In genomic region chr3:170387952-170388351, GRCh38 we compare ENCODE assay signal across 17 cellular contexts. TPM values are rescaled to one million over a fixed set of nuclear protein-coding genes. Genes with fewer than 3 reads are reported as not detected.
DNase-seq lines count a peak whose midpoint lies in the region; ATAC-seq and TF ChIP-seq lines count a peak whose summit lies in the region.
"Had no signal": no experiment of that assay in that cellular context is flagged by ENCODE, and none has a peak within 500 bp of the region (broad histone marks: within the 10 kb centered on the region; RNA-seq: fewer than 3 reads in every experiment).

No MANE protein-coding gene starts in this region.

- peaks cover 15% of the 10 kb centered on the region for H3K4me1 ChIP-seq in Karpas-422 (ENCODE audit: low read length)
- no peaks in the 10 kb centered on the region for H3K4me1 ChIP-seq in smooth muscle cell (ENCODE audit: low read depth)

- H3K27ac Mint-ChIP-seq in endothelial cell (ENCODE audit: unreplicated experiment) = no peak overlapping the region
- no peak overlapping the region for H3K27ac Mint-ChIP-seq in stimulated activated naive CD8-positive, alpha-beta T cell treated with anti-CD3 and anti-CD28 coated beads, Interleukin-15, amount 100 ng/mL, for 72 hours
- H3K27ac Mint-ChIP-seq: activated naive CD8-positive, alpha-beta T cell treated with anti-CD3 and anti-CD28 coated beads, Interleukin-2, amount 50 U/mL, for 24 hours; CD4-positive, alpha-beta T cell; stimulated activated effector memory CD8-positive, alpha-beta T cell treated with anti-CD3 and anti-CD28 coated beads, Interleukin-12 subunit alpha, Interleukin-12 subunit beta, amount 100 ng/mL, for 72 hours had no signal

- H3K4me2 ChIP-seq in Karpas-422 (ENCODE audit: low read depth, low read length, poor library complexity, severe bottlenecking) (no peak overlapping the region), smooth muscle cell (no peak overlapping the region)

- no peaks in the 10 kb centered on the region for H3K4me1 Mint-ChIP-seq in endothelial cell (ENCODE audit: unreplicated experiment)
- no peaks in the 10 kb centered on the region for H3K4me1 Mint-ChIP-seq in stimulated activated naive CD8-positive, alpha-beta T cell treated with anti-CD3 and anti-CD28 coated beads, Interleukin-15, amount 100 ng/mL, for 72 hours
- H3K4me1 Mint-ChIP-seq: stimulated activated effector memory CD8-positive, alpha-beta T cell treated with anti-CD3 and anti-CD28 coated beads, Interleukin-12 subunit alpha, Interleukin-12 subunit beta, amount 100 ng/mL, for 72 hours had no signal

- ATAC-seq in GM18909 (IDR thresholded peaks at IDR 0.05; ENCODE audit: poor library complexity, unreplicated experiment) = no peak
- no peak for ATAC-seq in stimulated activated naive CD8-positive, alpha-beta T cell treated with anti-CD3 and anti-CD28 coated beads, Interleukin-15, amount 100 ng/mL, for 72 hours
- ATAC-seq: activated naive CD8-positive, alpha-beta T cell treated with anti-CD3 and anti-CD28 coated beads, Interleukin-2, amount 50 U/mL, for 24 hours; Panc1; stimulated activated effector memory CD8-positive, alpha-beta T cell treated with anti-CD3 and anti-CD28 coated beads, Interleukin-12 subunit alpha, Interleukin-12 subunit beta, amount 100 ng/mL, for 72 hours had no signal

- peaks cover 15% of the 10 kb centered on the region for H3F3A ChIP-seq in smooth muscle cell (ENCODE audit: low read depth)

- H3K9ac ChIP-seq in Karpas-422 (ENCODE audit: low read length) (no peak overlapping the region), smooth muscle cell (ENCODE audit: low read depth) (no peak overlapping the region)

- TF ChIP-seq CTCF in endothelial cell (IDR thresholded peaks at IDR 0.05; ENCODE audit: unreplicated experiment) (peak; percentile 38), smooth muscle cell (IDR thresholded peaks at IDR 0.05; ENCODE audit: borderline replicate concordance, insufficient read depth, poor library complexity, severe bottlenecking) (peak; percentile 3)

- no peak overlapping the region for H3K4me3 ChIP-seq in Karpas-422 (ENCODE audit: low read length)
- H3K4me3 ChIP-seq in smooth muscle cell = no peak overlapping the region

- H3K9me3 Mint-ChIP-seq in endothelial cell (ENCODE audit: unreplicated experiment) = no peaks in the 10 kb centered on the region
- no peaks in the 10 kb centered on the region for H3K9me3 Mint-ChIP-seq in stimulated activated naive CD8-positive, alpha-beta T cell treated with anti-CD3 and anti-CD28 coated beads, Interleukin-15, amount 100 ng/mL, for 72 hours
- H3K9me3 Mint-ChIP-seq: CD4-positive, alpha-beta T cell; stimulated activated effector memory CD8-positive, alpha-beta T cell treated with anti-CD3 and anti-CD28 coated beads, Interleukin-12 subunit alpha, Interleukin-12 subunit beta, amount 100 ng/mL, for 72 hours had no signal

- H3K9me2 ChIP-seq in Karpas-422 (replicated peaks; ENCODE audit: insufficient read depth, low read length) = no peaks in the 10 kb centered on the region

- H3K27me3 ChIP-seq in Karpas-422 (ENCODE audit: low read length) = no peaks in the 10 kb centered on the region
- H3K27me3 ChIP-seq in smooth muscle cell (ENCODE audit: low read depth) = no peaks in the 10 kb centered on the region

- no peaks in the 10 kb centered on the region for H4K20me1 ChIP-seq in Karpas-422 (ENCODE audit: insufficient read depth, low read depth, low read length)
- peaks cover 98% of the 10 kb centered on the region for H4K20me1 ChIP-seq in smooth muscle cell (ENCODE audit: low read depth)

- H3K9me3 ChIP-seq in Karpas-422 (ENCODE audit: low read length) (no peaks in the 10 kb centered on the region), smooth muscle cell (replicated peaks; ENCODE audit: low read depth) (no peaks in the 10 kb centered on the region)

- H2AFZ ChIP-seq in Karpas-422 (ENCODE audit: low read length) = no peak overlapping the region
- H2AFZ ChIP-seq in smooth muscle cell (ENCODE audit: low read depth) = no peak overlapping the region

- peaks cover 20% of the 10 kb centered on the region for H3K36me3 Mint-ChIP-seq in endothelial cell (ENCODE audit: low read depth, unreplicated experiment)

- peak; percentile 14 for DNase-seq in SIG-M5 treated with dmso at 0.1 percent for 504 hours (lab: John Stamatoyannopoulos, UW; ENCODE audit: unreplicated experiment)
- no peak for DNase-seq in SIG-M5 (lab: John Stamatoyannopoulos, UW)
- DNase-seq in Karpas-422 = peak; percentile 48
- DNase-seq in endothelial cell (ENCODE audit: low spot score) = no peak
- no peak for DNase-seq in smooth muscle cell (lab: John Stamatoyannopoulos, UW; ENCODE audit: unreplicated experiment)
- DNase-seq in stimulated activated naive CD8-positive, alpha-beta T cell treated with anti-CD3 and anti-CD28 coated beads, Interleukin-15, amount 100 ng/mL, for 72 hours = no peak
- DNase-seq in DMS79 (lab: John Stamatoyannopoulos, UW) = no peak
- DNase-seq: activated CD4-positive, alpha-beta T cell treated with anti-CD3 and anti-CD28 coated beads for 4 hours; activated naive CD8-positive, alpha-beta T cell treated with anti-CD3 and anti-CD28 coated beads, Interleukin-2, amount 50 U/mL, for 24 hours; CD4-positive, alpha-beta T cell; DMS79 treated with DMSO at 0.1 percent for 48 hours; NCI-H1436 treated with DMSO at 0.1 percent for 48 hours; NCI-H774; stimulated activated CD4-positive, alpha-beta T cell treated with anti-CD3 and anti-CD28 coated beads, Interleukin-12 subunit alpha, Interleukin-12 subunit beta, amount 100 ng/mL, for 4 hours had no signal

- H3K79me2 ChIP-seq in Karpas-422 (ENCODE audit: low read length) (peaks cover 12% of the 10 kb centered on the region; the same call in 1 of the 2 replicates), smooth muscle cell (ENCODE audit: low read depth) (peaks cover 91% of the 10 kb centered on the region)

- H3K36me3 ChIP-seq in Karpas-422 (ENCODE audit: insufficient read depth, low read length) = peaks cover 17% of the 10 kb centered on the region; the same call in 1 of the 2 replicates
- H3K36me3 ChIP-seq in smooth muscle cell (ENCODE audit: low read depth) = peaks cover 63% of the 10 kb centered on the region

- H3K27ac ChIP-seq in Karpas-422 (ENCODE audit: low read length) (no peak overlapping the region), smooth muscle cell (ENCODE audit: low read depth) (no peak overlapping the region)

- no peak overlapping the region for H3K4me3 Mint-ChIP-seq in endothelial cell (ENCODE audit: unreplicated experiment)
- no peak overlapping the region for H3K4me3 Mint-ChIP-seq in stimulated activated naive CD8-positive, alpha-beta T cell treated with anti-CD3 and anti-CD28 coated beads, Interleukin-15, amount 100 ng/mL, for 72 hours
- H3K4me3 Mint-ChIP-seq: activated naive CD8-positive, alpha-beta T cell treated with anti-CD3 and anti-CD28 coated beads, Interleukin-2, amount 50 U/mL, for 24 hours; CD4-positive, alpha-beta T cell; stimulated activated effector memory CD8-positive, alpha-beta T cell treated with anti-CD3 and anti-CD28 coated beads, Interleukin-12 subunit alpha, Interleukin-12 subunit beta, amount 100 ng/mL, for 72 hours had no signal

- no peaks in the 10 kb centered on the region for H3K27me3 Mint-ChIP-seq in endothelial cell (ENCODE audit: unreplicated experiment)
- H3K27me3 Mint-ChIP-seq in stimulated activated naive CD8-positive, alpha-beta T cell treated with anti-CD3 and anti-CD28 coated beads, Interleukin-15, amount 100 ng/mL, for 72 hours = no peaks in the 10 kb centered on the region
- H3K27me3 Mint-ChIP-seq: activated naive CD8-positive, alpha-beta T cell treated with anti-CD3 and anti-CD28 coated beads, Interleukin-2, amount 50 U/mL, for 24 hours; CD4-positive, alpha-beta T cell had no signal

RNA-seq across cellular contexts. Expression of gene SKIL, which starts 30.4 kb away (rescaled TPM):
- 43.7 and 49.5 TPM in 2 replicates for total RNA-seq in Karpas-422 (2014; rRNA removed; shearing (Covaris generic); ENCODE audit: low replicate concordance)
- total RNA-seq in endothelial cell (ENCODE audit: unreplicated experiment) (89.0 TPM), smooth muscle cell (167 and 207 TPM in 2 replicates)
- polyA plus RNA-seq in smooth muscle cell = 22.0 and 45.0 TPM in 2 replicates

RNA-seq across cellular contexts. Expression of gene CLDN11, which starts 30.7 kb away (rescaled TPM):
- total RNA-seq in Karpas-422 (2014; rRNA removed; shearing (Covaris generic); ENCODE audit: low replicate concordance) = not detected in 2 replicates
- total RNA-seq in endothelial cell (ENCODE audit: unreplicated experiment) (1.8 TPM), smooth muscle cell (4.2 and 5.9 TPM in 2 replicates)
- polyA plus RNA-seq in smooth muscle cell = 1.0 and 1.3 TPM in 2 replicates
- total RNA-seq: CD4-positive, alpha-beta T cell had no signal

Comparison
In these comparisons a context has a peak if more than half of its experiments do, and no peak if none do; other contexts are left out.
1. DNase-seq: peak in SIG-M5 treated with dmso at 0.1 percent for 504 hours (single experiment) and Karpas-422 (single experiment); none in SIG-M5 (single experiment), endothelial cell (single experiment), smooth muscle cell (single experiment), stimulated activated naive CD8-positive, alpha-beta T cell treated with anti-CD3 and anti-CD28 coated beads, Interleukin-15, amount 100 ng/mL, for 72 hours (0 of 2) and DMS79 (single experiment).